Comparison of ENCODE assay signal across 8 cellular contexts in genomic region chr4:153084939-153085630, GRCh38.
DNase-seq lines count a peak whose midpoint lies in the region; ATAC-seq and TF ChIP-seq lines count a peak whose summit lies in the region.

No MANE protein-coding gene starts in this region.

- H3K36me3 ChIP-seq in Caco-2 (ENCODE audit: control insufficient read depth, insufficient read depth, low read length) (no peaks in the 10 kb centered on the region), upper lobe of left lung (no peaks in the 10 kb centered on the region)

- peaks cover 15% of the 10 kb centered on the region for H3K4me1 Mint-ChIP-seq in Caco-2 (ENCODE audit: low read depth, unreplicated experiment)
- peaks cover 42% of the 10 kb centered on the region for H3K4me1 Mint-ChIP-seq in glutamatergic neuron (ENCODE audit: low read depth, unreplicated experiment)

- H3K4me3 ChIP-seq in Caco-2 (ENCODE audit: low read depth, low read length) (no peak overlapping the region), upper lobe of left lung (no peak overlapping the region)

- CTCF ChIA-PET in Caco-2 (lab: Charles Lee), result interaction anchor here (5.3 kb wide), 1 partner anchor 42 kb away, joined by 143 read pairs; no protein-coding TSS in a partner anchor

- peak; percentile 87 to 91 for TF ChIP-seq CTCF in Caco-2 (IDR thresholded peaks at IDR 0.05; ENCODE audit: insufficient read depth in 1 of 2, low read depth in 1 of 2, low read length in 1 of 2, severe bottlenecking in 1 of 2, unreplicated experiment in 1 of 2)
- TF ChIP-seq CTCF in glutamatergic neuron (IDR thresholded peaks at IDR 0.05; ENCODE audit: partially characterized antibody, unreplicated experiment), result peak; percentile 97
- peak; percentile 90 to 97 (median 92) for TF ChIP-seq CTCF in upper lobe of left lung (IDR thresholded peaks at IDR 0.05)

- no peaks in the 10 kb centered on the region for H3K9me3 Mint-ChIP-seq in Caco-2 (ENCODE audit: unreplicated experiment)
- peaks cover 14% of the 10 kb centered on the region for H3K9me3 Mint-ChIP-seq in glutamatergic neuron (ENCODE audit: unreplicated experiment)

- intact Hi-C loops in Caco-2 (cut with micrococcal nuclease; ENCODE audit: unreplicated experiment) (loop anchor here (1.0 to 5.0 kb wide), 2 partner anchors 148 to 239 kb away; partner anchors contain the start of gene FHDC1), posterior cingulate gyrus (cut with DNase I) (loop anchor here (5.0 to 10.0 kb wide), 2 partner anchors 308 to 490 kb away; partner anchors contain the start of genes ARFIP1 and TIGD4)

- H3K4me1 ChIP-seq in Caco-2 (peaks cover 14% of the 10 kb centered on the region; the same call in 1 of the 2 replicates), upper lobe of left lung (peaks cover 0 to 20% (median 4%) of the 10 kb centered on the region in 4 donors)

- H3K27me3 ChIP-seq in Caco-2 (replicated peaks; ENCODE audit: control insufficient read depth, insufficient read depth, low read length) (no peaks in the 10 kb centered on the region), upper lobe of left lung (no peaks in the 10 kb centered on the region)

- no TSS peak for BruUV-seq in Caco-2 (replicated peaks; lab: Mats Ljungman, UMichigan)

- no peak for TF ChIP-seq EP300 in upper lobe of left lung (IDR thresholded peaks at IDR 0.05)

- TF ChIP-seq POLR2A in upper lobe of left lung (IDR thresholded peaks at IDR 0.05), result no peak

- WGBS in upper lobe of left lung, 2 donors, result 19 to 42% methylated on average over 4 to 12 of the region's 12 CpGs

- H3K27ac Mint-ChIP-seq in Caco-2 (ENCODE audit: unreplicated experiment) (no peak overlapping the region), glutamatergic neuron (ENCODE audit: unreplicated experiment) (peak overlapping the region; percentile 99)

- POLR2A ChIA-PET in Caco-2 (lab: Charles Lee), result no interaction called here

- H3K9me3 ChIP-seq in Caco-2 (no peaks in the 10 kb centered on the region), upper lobe of left lung (no peaks in the 10 kb centered on the region)

- no peaks in the 10 kb centered on the region for H3K36me3 Mint-ChIP-seq in Caco-2 (ENCODE audit: insufficient read depth, unreplicated experiment)
- no peaks in the 10 kb centered on the region for H3K36me3 Mint-ChIP-seq in glutamatergic neuron (ENCODE audit: unreplicated experiment)

- H3K27me3 Mint-ChIP-seq in Caco-2 (ENCODE audit: insufficient read depth, unreplicated experiment) (no peaks in the 10 kb centered on the region), glutamatergic neuron (ENCODE audit: unreplicated experiment) (peaks cover 9% of the 10 kb centered on the region)

- DNase-seq in Caco-2 (peak; percentile 63 to 86), HuH-7.5 (ENCODE audit: low spot score) (peak; percentile 28), SKM-1 (lab: John Stamatoyannopoulos, UW; ENCODE audit: unreplicated experiment) (peak; percentile 15), glutamatergic neuron (peak; percentile 95), posterior cingulate gyrus (peak; percentile 57 to 97 (median 82)), upper lobe of left lung (peak; percentile 79 to 82)
- peak; percentile 87 for DNase-seq in activated naive CD4-positive, alpha-beta T cell treated with anti-CD3 and anti-CD28 coated beads, Interleukin-2, amount 50 U/mL, for 16 hours

- H3K4me3 Mint-ChIP-seq in Caco-2 (ENCODE audit: unreplicated experiment) (peak overlapping the region; percentile 15), glutamatergic neuron (ENCODE audit: unreplicated experiment) (peak overlapping the region; percentile 9)

- H3K27ac ChIP-seq in upper lobe of left lung, result peak overlapping the region in 2 of 4 donors; percentile 7 to 12

- peak; percentile 68 for ATAC-seq in GM19455 (IDR thresholded peaks at IDR 0.05; ENCODE audit: unreplicated experiment)
- peak; percentile 84 to 90 for ATAC-seq in upper lobe of left lung (ENCODE audit: low FRiP score in 2 of 2)

Comparison
In these comparisons a context has a peak if more than half of its experiments do, and no peak if none do; other contexts are left out.
1. DNase-seq: peak in every context shown above with its lines; median percentile 95 in glutamatergic neuron; 87 in activated naive CD4-positive, alpha-beta T cell treated with anti-CD3 and anti-CD28 coated beads, Interleukin-2, amount 50 U/mL, for 16 hours; 82 in posterior cingulate gyrus; 80 in upper lobe of left lung; 74 in Caco-2; 28 in HuH-7.5; 15 in SKM-1.